Comparison of ENCODE assay signal across 8 cellular contexts in the genomic region with DNA sequence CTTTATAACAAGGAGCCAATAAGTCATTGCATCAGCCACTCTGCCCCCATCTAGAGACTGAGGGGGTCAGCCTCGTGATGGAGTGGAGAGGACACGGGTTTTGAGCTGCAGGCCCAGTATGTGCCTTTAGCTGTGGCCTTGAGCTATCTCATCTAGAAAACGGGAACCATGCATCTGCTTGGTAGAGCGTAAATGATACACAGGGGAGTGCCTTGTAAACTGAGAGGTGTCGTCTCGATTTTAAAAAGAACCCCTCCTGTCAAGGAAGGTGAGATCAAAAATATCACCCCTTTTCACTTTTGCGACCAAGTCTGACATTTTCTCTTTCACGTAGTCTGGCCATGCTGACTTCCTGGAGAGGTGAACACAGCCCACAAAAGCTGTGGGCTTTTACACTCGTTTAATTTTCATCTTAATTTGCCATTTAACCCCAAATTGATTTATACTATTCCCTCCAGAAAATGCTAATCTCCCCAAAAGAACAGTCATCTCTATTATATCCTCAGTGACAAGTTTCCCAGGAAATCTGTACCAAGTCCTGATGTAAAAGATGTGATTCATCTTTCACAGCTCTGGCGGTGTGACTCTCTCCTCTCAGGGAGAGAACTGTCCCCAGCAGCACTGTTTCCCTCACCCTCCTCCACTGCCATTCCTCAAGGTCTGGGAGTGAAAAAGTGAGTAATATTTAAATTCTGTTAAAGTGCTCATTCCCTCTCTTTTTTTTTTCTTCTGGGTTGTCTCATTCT. TPM values are rescaled to one million over a fixed set of nuclear protein-coding genes. Genes with fewer than 3 reads are reported as not detected.
DNase-seq lines count a peak whose midpoint lies in the region; ATAC-seq, FAIRE-seq and TF ChIP-seq lines count a peak whose summit lies in the region.

No MANE protein-coding gene starts in this region.

- no peak overlapping the region for H3K4me2 ChIP-seq in PC-3 (ENCODE audit: low read length)

- DNase-seq in PC-3 (peak; percentile 53), glomerular visceral epithelial cell (ENCODE audit: extremely low spot score) (peak; percentile 62), left lobe of liver (ENCODE audit: low spot score) (no peak), DMS79 treated with DMSO at 0.1 percent for 48 hours (lab: John Stamatoyannopoulos, UW) (no peak), pancreas (no peak), coronary artery (ENCODE audit: low spot score) (no peak)

- no peak overlapping the region for H2AFZ ChIP-seq in PC-3 (ENCODE audit: low read length)

- no peak for FAIRE-seq in pancreas (lab: Jason Lieb, UNC)

- BruUV-seq in PC-3 (replicated peaks; lab: Mats Ljungman, UMichigan), result no TSS peak

- H3K9ac ChIP-seq in PC-3 (ENCODE audit: low read length), result no peak overlapping the region

- intact Hi-C loops in PC-3 (cut with micrococcal nuclease), result no loop called here
- intact Hi-C loops in pancreas (cut with DNase I), result no loop called here

- H3K27ac ChIP-seq in PC-3 (ENCODE audit: low read length) (no peak overlapping the region), pancreas (no peak overlapping the region), coronary artery (no peak overlapping the region)

- peak; percentile 52 for ATAC-seq in GM18519 (IDR thresholded peaks at IDR 0.05; ENCODE audit: low FRiP score, unreplicated experiment)
- ATAC-seq in HG02571 (IDR thresholded peaks at IDR 0.05; ENCODE audit: unreplicated experiment), result peak; percentile 40
- ATAC-seq in PC-3, result peak; percentile 88
- ATAC-seq in left lobe of liver, result no peak
- ATAC-seq in pancreas, result no peak

- no peaks in the 10 kb centered on the region for H3K9me2 ChIP-seq in PC-3 (replicated peaks; ENCODE audit: low read length)

- 80 to 81% methylated on average over 10 of the region's 10 CpGs for WGBS in pancreas, 2 donors

- CTCF ChIA-PET in PC-3 (lab: Charles Lee), result interaction anchor here (0.5 kb wide), 1 partner anchor 220 kb away, joined by 6 read pairs; no protein-coding TSS in a partner anchor

- H3K4me3 ChIP-seq in PC-3 (ENCODE audit: low read length) (no peak overlapping the region), pancreas (no peak overlapping the region), coronary artery (no peak overlapping the region)

- H3K9me3 ChIP-seq in PC-3 (ENCODE audit: low read length) (no peaks in the 10 kb centered on the region), pancreas (no peaks in the 10 kb centered on the region)

- H3K79me2 ChIP-seq in PC-3 (ENCODE audit: low read length), result no peaks in the 10 kb centered on the region

- H3K27me3 ChIP-seq in PC-3 (ENCODE audit: low read length), result no peaks in the 10 kb centered on the region
- H3K27me3 ChIP-seq in pancreas, result no peaks in the 10 kb centered on the region

- POLR2A ChIA-PET in PC-3 (lab: Charles Lee; ENCODE audit: unreplicated experiment), result interaction anchor here (0.7 kb wide), 1 partner anchor 1132 kb away, joined by 4 read pairs; no protein-coding TSS in a partner anchor

- no peaks in the 10 kb centered on the region for H3K36me3 ChIP-seq in PC-3 (ENCODE audit: low read depth, low read length)
- H3K36me3 ChIP-seq in pancreas, result no peaks in the 10 kb centered on the region

- H3F3A ChIP-seq in PC-3 (ENCODE audit: low read length, unreplicated experiment), result no peaks in the 10 kb centered on the region

- no peak for TF ChIP-seq CTCF in PC-3 (conservative IDR thresholded peaks at IDR 0.05; ENCODE audit: low read depth, low read length)
- TF ChIP-seq CTCF in pancreas (IDR thresholded peaks at IDR 0.05), result no peak
- no peak for TF ChIP-seq CTCF in coronary artery (IDR thresholded peaks at IDR 0.05)

- H3K4me1 ChIP-seq in PC-3 (ENCODE audit: insufficient read depth, low read length) (0 out of 2 replicates have a peak, but pooled peaks cover 4% of the 10 kb centered on the region), pancreas (no peaks in the 10 kb centered on the region)

- H4K20me1 ChIP-seq in PC-3 (ENCODE audit: low read length), result no peaks in the 10 kb centered on the region

RNA-seq across cellular contexts. Expression of a gene that starts 30.6 kb away (rescaled TPM):
- total RNA-seq in PC-3 (2014; rRNA removed), result 8.2 and 8.8 TPM in 2 replicates
- total RNA-seq in left lobe of liver, result 3.8 TPM
- total RNA-seq in pancreas, result 1 to 10 TPM; 2.8 to 4.8 (median 3.0) TPM
- polyA plus RNA-seq in pancreas, result 10 to 100 TPM; 12.2 to 13.3 TPM

Comparison
In these comparisons a context has a peak if more than half of its experiments do, and no peak if none do; other contexts are left out.
1. ATAC-seq: peak in GM18519 (single experiment), HG02571 (single experiment) and PC-3 (single experiment); none in left lobe of liver (single experiment) and pancreas (0 of 4).
2. DNase-seq: peak in PC-3 (single experiment) and glomerular visceral epithelial cell (single experiment); none in left lobe of liver (single experiment), DMS79 treated with DMSO at 0.1 percent for 48 hours (single experiment), pancreas (0 of 6) and coronary artery (single experiment).